ENCODE assay signal across 20 cellular contexts in the genomic region with DNA sequence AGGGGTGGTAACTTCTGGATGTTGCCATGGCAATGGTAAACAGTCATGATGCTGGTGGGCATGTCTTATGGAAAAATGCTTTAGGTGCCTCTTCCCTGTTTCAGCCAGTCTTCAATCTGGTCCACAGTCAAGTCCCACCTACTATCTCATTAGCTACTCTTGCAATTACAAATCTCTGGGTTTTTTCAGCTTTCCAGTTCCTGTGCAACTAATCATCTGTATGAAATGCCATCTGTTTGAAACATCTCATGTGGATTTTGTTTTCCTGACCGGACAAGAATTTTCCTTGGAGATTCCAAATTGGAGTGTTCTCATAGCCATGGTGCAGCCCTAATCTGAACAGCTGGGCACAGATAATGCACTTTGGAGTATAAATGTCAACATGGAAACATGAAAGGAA. TPM values are rescaled to one million over a fixed set of nuclear protein-coding genes. Genes with fewer than 3 reads are reported as not detected.
A peak's percentile ranks its signal among the peaks of the same experiment; 100 is the strongest.
DNase-seq lines count a peak whose midpoint lies in the region; TF ChIP-seq lines count a peak whose summit lies in the region.
"Had no signal": no experiment of that assay in that cellular context is flagged by ENCODE, and none has a peak within 500 bp of the region (broad histone marks: within the 10 kb centered on the region; RNA-seq: fewer than 3 reads in every experiment).

No MANE protein-coding gene starts in this region.

- TF ChIP-seq CTCF in endothelial cell (IDR thresholded peaks at IDR 0.05; ENCODE audit: unreplicated experiment) (no peak), glutamatergic neuron (IDR thresholded peaks at IDR 0.05; ENCODE audit: partially characterized antibody, unreplicated experiment) (no peak)

- H3K4me1 Mint-ChIP-seq in endothelial cell (ENCODE audit: unreplicated experiment) (no peaks in the 10 kb centered on the region), glutamatergic neuron (ENCODE audit: low read depth, unreplicated experiment) (peaks cover 2% of the 10 kb centered on the region)
- H3K4me1 Mint-ChIP-seq: CD4-positive, alpha-beta memory T cell; CD4-positive, CD25-positive, alpha-beta regulatory T cell; CD8-positive, alpha-beta memory T cell had no signal

- no peaks in the 10 kb centered on the region for H3K36me3 Mint-ChIP-seq in endothelial cell (ENCODE audit: low read depth, unreplicated experiment)
- peaks cover 9% of the 10 kb centered on the region for H3K36me3 Mint-ChIP-seq in glutamatergic neuron (ENCODE audit: unreplicated experiment)
- H3K36me3 Mint-ChIP-seq: CD14-positive monocyte; CD4-positive, alpha-beta memory T cell; CD4-positive, CD25-positive, alpha-beta regulatory T cell; CD8-positive, alpha-beta memory T cell had no signal

- H3K9me3 Mint-ChIP-seq in endothelial cell (ENCODE audit: unreplicated experiment), result peaks cover 3% of the 10 kb centered on the region
- peaks cover 3% of the 10 kb centered on the region for H3K9me3 Mint-ChIP-seq in glutamatergic neuron (ENCODE audit: unreplicated experiment)

- in situ Hi-C loops in G401 (cut with HindIII; ENCODE audit: low sequenced_read_pairs), result no loop called here

- H3K4me3 Mint-ChIP-seq in endothelial cell (ENCODE audit: unreplicated experiment) (no peak overlapping the region), glutamatergic neuron (ENCODE audit: unreplicated experiment) (no peak overlapping the region)
- H3K4me3 Mint-ChIP-seq: CD14-positive monocyte; CD4-positive, alpha-beta memory T cell; CD4-positive, CD25-positive, alpha-beta regulatory T cell; CD8-positive, alpha-beta memory T cell had no signal

- no peak overlapping the region for H3K27ac Mint-ChIP-seq in endothelial cell (ENCODE audit: unreplicated experiment)
- no peak overlapping the region for H3K27ac Mint-ChIP-seq in glutamatergic neuron (ENCODE audit: unreplicated experiment)
- H3K27ac Mint-ChIP-seq: CD4-positive, alpha-beta memory T cell; CD4-positive, CD25-positive, alpha-beta regulatory T cell had no signal

- DNase-seq in G401 (ENCODE audit: low spot score), result peak; percentile 68
- DNase-seq in HT-29 (ENCODE audit: low spot score), result peak; percentile 7
- DNase-seq in cerebellar cortex (ENCODE audit: low spot score), result peak; percentile 62
- DNase-seq in endothelial cell (ENCODE audit: low spot score), result no peak
- no peak for DNase-seq in glutamatergic neuron
- no peak for DNase-seq in DMS79 (lab: John Stamatoyannopoulos, UW)
- DNase-seq: 8988T; ACHN; BE2C; CD4-positive, alpha-beta memory T cell; CD4-positive, CD25-positive, alpha-beta regulatory T cell; CD8-positive, alpha-beta memory T cell; COR-L47; DMS 273 treated with DMSO at 0.1 percent for 48 hours; DMS153; DMS53; DMS79 treated with DMSO at 0.1 percent for 48 hours; GDM1 had no signal

- H3K27me3 Mint-ChIP-seq in endothelial cell (ENCODE audit: unreplicated experiment) (peaks cover 3% of the 10 kb centered on the region), glutamatergic neuron (ENCODE audit: unreplicated experiment) (peaks cover 1% of the 10 kb centered on the region)
- H3K27me3 Mint-ChIP-seq: CD4-positive, alpha-beta memory T cell; CD4-positive, CD25-positive, alpha-beta regulatory T cell had no signal

RNA-seq across cellular contexts. Expression of a gene that starts 41.3 kb away (rescaled TPM):
- not detected in 2 replicates for total RNA-seq in G401 (2014; rRNA removed; shearing (Covaris generic))
- total RNA-seq in HT-29 (2014; rRNA removed; shearing (Covaris generic)), result not detected in 2 replicates
- 1.4 TPM for total RNA-seq in endothelial cell (ENCODE audit: unreplicated experiment)
- 3.5 TPM for total RNA-seq in glutamatergic neuron (ENCODE audit: unreplicated experiment)
- total RNA-seq: A673; CD4-positive, alpha-beta memory T cell; CD8-positive, alpha-beta memory T cell had no signal

Comparison
In these comparisons a context has a peak if more than half of its experiments do, and no peak if none do; other contexts are left out.
1. DNase-seq: peak in G401 (single experiment), HT-29 (single experiment) and cerebellar cortex (single experiment); none in endothelial cell (single experiment), glutamatergic neuron (single experiment) and DMS79 (single experiment).